Comparison of ENCODE assay signal across 8 cellular contexts in the genomic region with DNA sequence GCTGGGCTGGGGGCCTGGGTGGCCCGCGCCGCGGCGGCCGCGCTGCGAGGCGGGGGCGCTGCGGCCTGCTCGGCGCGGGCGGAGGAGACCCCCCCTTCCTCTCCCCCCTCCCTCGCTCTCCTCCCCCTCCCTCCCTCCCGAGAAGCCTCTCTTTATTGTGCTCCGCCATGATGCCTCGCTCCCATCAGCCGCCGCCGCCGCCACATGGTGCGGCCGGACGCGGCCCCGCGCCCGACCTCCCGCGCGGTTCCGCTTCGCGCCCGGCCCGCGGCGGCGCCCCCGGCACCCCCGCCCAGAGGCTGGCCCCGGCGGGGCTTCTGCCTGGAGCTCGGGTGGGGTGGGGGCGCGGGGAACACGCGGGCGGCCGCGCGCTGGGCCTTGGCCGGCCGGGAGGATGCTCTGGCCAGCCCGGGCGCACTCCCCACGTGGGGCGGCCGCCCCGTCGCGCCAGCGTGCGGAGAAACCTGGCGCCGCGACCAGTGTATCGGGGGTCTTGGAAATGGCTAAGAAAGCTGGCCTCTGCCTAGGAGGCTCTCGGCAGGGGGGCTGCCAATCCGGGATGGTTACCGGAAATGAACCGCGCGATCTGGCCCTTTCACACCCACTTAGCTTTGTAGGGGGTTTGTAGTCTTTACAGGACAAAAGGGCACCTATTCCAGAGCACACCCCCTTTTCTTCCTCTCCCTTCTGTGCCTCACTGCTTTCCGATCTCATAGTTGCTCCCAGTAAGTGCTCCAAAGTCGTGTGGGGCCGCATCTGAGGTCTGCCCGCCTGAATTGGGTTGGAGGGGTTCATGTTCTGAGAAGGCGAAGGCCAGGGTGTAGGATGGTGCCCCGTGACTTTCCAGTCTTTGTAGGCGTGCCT.
DNase-seq lines count a peak whose midpoint lies in the region; ATAC-seq lines count a peak whose summit lies in the region.

No MANE protein-coding gene starts in this region.

- ATAC-seq in effector memory CD8-positive, alpha-beta T cell (replicated peaks), result peak; percentile 24
- no peak for ATAC-seq in HG03439 (IDR thresholded peaks at IDR 0.05; ENCODE audit: unreplicated experiment)

- H3K27ac Mint-ChIP-seq in effector memory CD8-positive, alpha-beta T cell, result peak overlapping the region; percentile 97 to 99
- H3K27ac Mint-ChIP-seq in stimulated activated naive CD8-positive, alpha-beta T cell treated with anti-CD3 and anti-CD28 coated beads, Interleukin-15, Interleukin-2, amounts not matched to agents 100 ng/mL and 50 ng/mL, for 24 hours, result peak overlapping the region; percentile 99

- H3K4me3 Mint-ChIP-seq in effector memory CD8-positive, alpha-beta T cell, result peak overlapping the region; percentile 94 to 99
- peak overlapping the region; percentile 99 for H3K4me3 Mint-ChIP-seq in stimulated activated naive CD8-positive, alpha-beta T cell treated with anti-CD3 and anti-CD28 coated beads, Interleukin-15, Interleukin-2, amounts not matched to agents 100 ng/mL and 50 ng/mL, for 24 hours

- peaks cover 64% of the 10 kb centered on the region for H3K36me3 Mint-ChIP-seq in effector memory CD8-positive, alpha-beta T cell (ENCODE audit: insufficient read depth)
- H3K36me3 Mint-ChIP-seq in stimulated activated naive CD8-positive, alpha-beta T cell treated with anti-CD3 and anti-CD28 coated beads, Interleukin-15, Interleukin-2, amounts not matched to agents 100 ng/mL and 50 ng/mL, for 24 hours (ENCODE audit: low read depth), result peaks cover 56% of the 10 kb centered on the region

- DNase-seq in NCI-H2196 (lab: John Stamatoyannopoulos, UW; ENCODE audit: unreplicated experiment) (peak; percentile 47), NCI-H2196 treated with DMSO at 0.1 percent for 48 hours (lab: John Stamatoyannopoulos, UW; ENCODE audit: unreplicated experiment) (no peak), NAMALWA (ENCODE audit: low spot score) (peak; percentile 45), midbrain (lab: John Stamatoyannopoulos, UW) (peak; percentile 29)
- DNase-seq in activated CD4-positive, alpha-beta T cell treated with anti-CD3 and anti-CD28 coated beads, Interleukin-2, amount 50 U/mL, for 4 hours, result peak; percentile 52 to 60
- peak; percentile 26 to 28 (median 27) for DNase-seq in effector memory CD8-positive, alpha-beta T cell

- no peaks in the 10 kb centered on the region for H3K9me3 Mint-ChIP-seq in effector memory CD8-positive, alpha-beta T cell
- no peaks in the 10 kb centered on the region for H3K9me3 Mint-ChIP-seq in stimulated activated naive CD8-positive, alpha-beta T cell treated with anti-CD3 and anti-CD28 coated beads, Interleukin-15, Interleukin-2, amounts not matched to agents 100 ng/mL and 50 ng/mL, for 24 hours

- H3K27me3 Mint-ChIP-seq in effector memory CD8-positive, alpha-beta T cell, result no peaks in the 10 kb centered on the region
- no peaks in the 10 kb centered on the region for H3K27me3 Mint-ChIP-seq in stimulated activated naive CD8-positive, alpha-beta T cell treated with anti-CD3 and anti-CD28 coated beads, Interleukin-15, Interleukin-2, amounts not matched to agents 100 ng/mL and 50 ng/mL, for 24 hours

- peaks cover 37 to 48% of the 10 kb centered on the region in 2 donors for H3K4me1 Mint-ChIP-seq in effector memory CD8-positive, alpha-beta T cell (ENCODE audit: low read depth in 2 of 2)
- H3K4me1 Mint-ChIP-seq in stimulated activated naive CD8-positive, alpha-beta T cell treated with anti-CD3 and anti-CD28 coated beads, Interleukin-15, Interleukin-2, amounts not matched to agents 100 ng/mL and 50 ng/mL, for 24 hours (ENCODE audit: low read depth), result peaks cover 67% of the 10 kb centered on the region
